In the genomic region with DNA sequence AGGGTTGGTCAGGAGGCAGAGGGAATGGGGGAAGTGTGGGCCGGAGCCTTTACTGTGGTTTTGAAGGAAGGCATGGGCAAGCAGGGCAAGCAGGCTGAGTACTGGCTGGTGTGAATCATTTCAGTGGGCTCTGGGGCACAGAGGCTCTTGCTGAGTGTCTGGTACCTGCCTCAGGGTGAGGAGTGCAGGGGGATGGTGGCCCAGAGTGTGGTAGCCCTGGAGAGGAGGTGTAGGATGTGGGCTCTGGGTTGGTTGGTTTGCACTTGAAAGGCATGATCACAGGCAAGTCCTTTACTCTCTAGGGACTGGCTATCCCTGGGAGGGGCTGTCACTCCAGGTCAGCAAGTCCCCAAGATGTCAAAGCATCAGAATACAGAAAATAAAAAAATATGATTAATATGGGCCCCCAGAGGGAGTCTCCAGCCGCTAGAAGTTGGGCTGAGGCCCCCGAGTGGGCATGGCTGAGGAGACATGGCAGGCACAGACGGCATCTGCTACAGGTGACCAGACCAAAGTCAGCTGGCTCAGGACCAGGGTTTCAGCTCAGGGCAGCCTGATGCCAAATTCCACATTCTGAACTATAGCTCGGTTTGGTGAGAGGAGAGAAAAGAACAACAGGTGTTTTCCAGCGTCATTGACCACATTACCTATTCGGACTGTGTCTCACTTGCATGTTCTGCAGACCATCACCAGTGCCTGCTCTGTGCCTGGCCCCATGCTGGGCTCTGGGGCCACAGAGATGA, we compare ENCODE assay signal across 1 cellular context.
TF ChIP-seq lines count a peak whose summit lies in the region.

No MANE protein-coding gene starts in this region.

TF ChIP-seq in GM12878, 131 proteins besides CTCF, POLR2A, EP300 and RAD21:
- TF ChIP-seq NRF1 (conservative IDR thresholded peaks at IDR 0.05; ENCODE audit: low read depth, low read length) (no peak), SMC3 (IDR thresholded peaks at IDR 0.05; ENCODE audit: borderline replicate concordance, low read length) (no peak), MEF2A (IDR thresholded peaks at IDR 0.05; ENCODE audit: insufficient read depth, low read depth, low read length) (no peak), IRF4 (IDR thresholded peaks at IDR 0.05; ENCODE audit: low read depth, low read length) (no peak)
- TF ChIP-seq, protein P1, sequence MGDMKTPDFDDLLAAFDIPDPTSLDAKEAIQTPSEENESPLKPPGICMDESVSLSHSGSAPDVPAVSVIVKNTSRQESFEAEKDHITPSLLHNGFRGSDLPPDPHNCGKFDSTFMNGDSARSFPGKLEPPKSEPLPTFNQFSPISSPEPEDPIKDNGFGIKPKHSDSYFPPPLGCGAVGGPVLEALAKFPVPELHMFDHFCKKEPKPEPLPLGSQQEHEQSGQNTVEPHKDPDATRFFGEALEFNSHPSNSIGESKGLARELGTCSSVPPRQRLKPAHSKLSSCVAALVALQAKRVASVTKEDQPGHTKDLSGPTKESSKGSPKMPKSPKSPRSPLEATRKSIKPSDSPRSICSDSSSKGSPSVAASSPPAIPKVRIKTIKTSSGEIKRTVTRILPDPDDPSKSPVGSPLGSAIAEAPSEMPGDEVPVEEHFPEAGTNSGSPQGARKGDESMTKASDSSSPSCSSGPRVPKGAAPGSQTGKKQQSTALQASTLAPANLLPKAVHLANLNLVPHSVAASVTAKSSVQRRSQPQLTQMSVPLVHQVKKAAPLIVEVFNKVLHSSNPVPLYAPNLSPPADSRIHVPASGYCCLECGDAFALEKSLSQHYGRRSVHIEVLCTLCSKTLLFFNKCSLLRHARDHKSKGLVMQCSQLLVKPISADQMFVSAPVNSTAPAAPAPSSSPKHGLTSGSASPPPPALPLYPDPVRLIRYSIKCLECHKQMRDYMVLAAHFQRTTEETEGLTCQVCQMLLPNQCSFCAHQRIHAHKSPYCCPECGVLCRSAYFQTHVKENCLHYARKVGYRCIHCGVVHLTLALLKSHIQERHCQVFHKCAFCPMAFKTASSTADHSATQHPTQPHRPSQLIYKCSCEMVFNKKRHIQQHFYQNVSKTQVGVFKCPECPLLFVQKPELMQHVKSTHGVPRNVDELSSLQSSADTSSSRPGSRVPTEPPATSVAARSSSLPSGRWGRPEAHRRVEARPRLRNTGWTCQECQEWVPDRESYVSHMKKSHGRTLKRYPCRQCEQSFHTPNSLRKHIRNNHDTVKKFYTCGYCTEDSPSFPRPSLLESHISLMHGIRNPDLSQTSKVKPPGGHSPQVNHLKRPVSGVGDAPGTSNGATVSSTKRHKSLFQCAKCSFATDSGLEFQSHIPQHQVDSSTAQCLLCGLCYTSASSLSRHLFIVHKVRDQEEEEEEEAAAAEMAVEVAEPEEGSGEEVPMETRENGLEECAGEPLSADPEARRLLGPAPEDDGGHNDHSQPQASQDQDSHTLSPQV (IDR thresholded peaks at IDR 0.05): no peak
- TF ChIP-seq, protein P2, sequence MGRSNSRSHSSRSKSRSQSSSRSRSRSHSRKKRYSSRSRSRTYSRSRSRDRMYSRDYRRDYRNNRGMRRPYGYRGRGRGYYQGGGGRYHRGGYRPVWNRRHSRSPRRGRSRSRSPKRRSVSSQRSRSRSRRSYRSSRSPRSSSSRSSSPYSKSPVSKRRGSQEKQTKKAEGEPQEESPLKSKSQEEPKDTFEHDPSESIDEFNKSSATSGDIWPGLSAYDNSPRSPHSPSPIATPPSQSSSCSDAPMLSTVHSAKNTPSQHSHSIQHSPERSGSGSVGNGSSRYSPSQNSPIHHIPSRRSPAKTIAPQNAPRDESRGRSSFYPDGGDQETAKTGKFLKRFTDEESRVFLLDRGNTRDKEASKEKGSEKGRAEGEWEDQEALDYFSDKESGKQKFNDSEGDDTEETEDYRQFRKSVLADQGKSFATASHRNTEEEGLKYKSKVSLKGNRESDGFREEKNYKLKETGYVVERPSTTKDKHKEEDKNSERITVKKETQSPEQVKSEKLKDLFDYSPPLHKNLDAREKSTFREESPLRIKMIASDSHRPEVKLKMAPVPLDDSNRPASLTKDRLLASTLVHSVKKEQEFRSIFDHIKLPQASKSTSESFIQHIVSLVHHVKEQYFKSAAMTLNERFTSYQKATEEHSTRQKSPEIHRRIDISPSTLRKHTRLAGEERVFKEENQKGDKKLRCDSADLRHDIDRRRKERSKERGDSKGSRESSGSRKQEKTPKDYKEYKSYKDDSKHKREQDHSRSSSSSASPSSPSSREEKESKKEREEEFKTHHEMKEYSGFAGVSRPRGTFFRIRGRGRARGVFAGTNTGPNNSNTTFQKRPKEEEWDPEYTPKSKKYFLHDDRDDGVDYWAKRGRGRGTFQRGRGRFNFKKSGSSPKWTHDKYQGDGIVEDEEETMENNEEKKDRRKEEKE (IDR thresholded peaks at IDR 0.05): no peak
- TF ChIP-seq, protein P3, sequence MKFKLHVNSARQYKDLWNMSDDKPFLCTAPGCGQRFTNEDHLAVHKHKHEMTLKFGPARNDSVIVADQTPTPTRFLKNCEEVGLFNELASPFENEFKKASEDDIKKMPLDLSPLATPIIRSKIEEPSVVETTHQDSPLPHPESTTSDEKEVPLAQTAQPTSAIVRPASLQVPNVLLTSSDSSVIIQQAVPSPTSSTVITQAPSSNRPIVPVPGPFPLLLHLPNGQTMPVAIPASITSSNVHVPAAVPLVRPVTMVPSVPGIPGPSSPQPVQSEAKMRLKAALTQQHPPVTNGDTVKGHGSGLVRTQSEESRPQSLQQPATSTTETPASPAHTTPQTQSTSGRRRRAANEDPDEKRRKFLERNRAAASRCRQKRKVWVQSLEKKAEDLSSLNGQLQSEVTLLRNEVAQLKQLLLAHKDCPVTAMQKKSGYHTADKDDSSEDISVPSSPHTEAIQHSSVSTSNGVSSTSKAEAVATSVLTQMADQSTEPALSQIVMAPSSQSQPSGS (IDR thresholded peaks at IDR 0.05; ENCODE audit: low read length): no peak
